In the genomic region with DNA sequence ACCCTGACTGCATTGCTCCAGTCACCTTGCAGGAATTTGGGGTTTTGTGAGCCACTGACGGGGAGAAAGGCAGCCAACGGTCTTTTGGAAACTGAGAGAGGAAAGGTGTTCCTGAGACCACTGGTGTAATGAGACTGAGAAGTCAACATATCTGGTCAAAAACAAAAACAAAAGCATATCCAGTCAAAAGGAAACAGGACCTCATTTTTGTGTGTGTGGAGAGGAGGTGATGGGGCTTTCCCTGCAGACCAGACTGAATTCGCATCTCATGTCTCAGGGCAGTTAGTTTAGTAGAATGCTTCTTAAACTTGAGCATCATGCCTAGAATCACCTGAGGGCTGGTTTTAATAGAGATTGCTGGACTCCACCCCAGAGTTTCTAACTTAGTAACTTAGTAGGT, we compare ENCODE assay signal across 24 cellular contexts.
"Had no signal": no experiment of that assay in that cellular context is flagged by ENCODE, and none has a peak within 500 bp of the region (broad histone marks: within the 10 kb centered on the region; RNA-seq: fewer than 3 reads in every experiment).

No MANE protein-coding gene starts in this region.

- H3K4me3 Mint-ChIP-seq: activated B cell treated with CpG ODN at 0.5 μM for 24 hours; activated CD8-positive, alpha-beta T cell treated with anti-CD3 and anti-CD28 coated beads for 36 hours; activated naive CD4-positive, alpha-beta T cell treated with anti-CD3 and anti-CD28 coated beads, Interleukin-2, amount 50 U/mL, for 24 hours; activated naive CD8-positive, alpha-beta T cell treated with anti-CD3 and anti-CD28 coated beads, Interleukin-2, amount 50 U/mL, for 24 hours; activated T-cell treated with anti-CD3 and anti-CD28 coated beads, Interleukin-2, amount 50 U/mL, for 4 hours; activated T-helper 17 cell treated with anti-CD3 and anti-CD28 coated beads, Interleukin-2, amount 50 U/mL, for 72 hours; natural killer cell; stimulated activated naive CD8-positive, alpha-beta T cell treated with anti-CD3 and anti-CD28 coated beads, Interleukin-15, Interleukin-2, amounts not matched to agents 100 ng/mL and 50 ng/mL, for 24 hours; T-helper 2 cell treated with Interferon-gamma antibody and Interleukin-4, amounts not matched to agents 5 μg/mL and 100 μg/mL, for 36 hours had no signal

- DNase-seq: activated B cell treated with CpG ODN at 0.5 μM for 24 hours; activated CD4-positive, alpha-beta T cell treated with anti-CD3 and anti-CD28 coated beads, Interleukin-2, amount 50 U/mL, for 1 hour; activated CD8-positive, alpha-beta T cell treated with anti-CD3 and anti-CD28 coated beads for 36 hours; activated naive CD8-positive, alpha-beta T cell treated with anti-CD3 and anti-CD28 coated beads, Interleukin-2, amount 50 U/mL, for 24 hours; activated T-cell treated with anti-CD3 and anti-CD28 coated beads, Interleukin-2, amount 50 U/mL, for 4 hours; amygdala; dermis blood vessel endothelial cell; effector CD4-positive, alpha-beta T cell; esophagus squamous epithelium; foreskin melanocyte; left lung; lower lobe of right lung; mesenchymal stem cell; natural killer cell; ovary; right lobe of liver; stimulated activated CD4-positive, alpha-beta T cell treated with anti-CD3 and anti-CD28 coated beads, Interleukin-2, amount 100 ng/mL, for 48 hours; trophoblast cell; uterus had no signal

- H3K27ac Mint-ChIP-seq: activated B cell treated with CpG ODN at 0.5 μM for 24 hours; activated CD8-positive, alpha-beta T cell treated with anti-CD3 and anti-CD28 coated beads for 36 hours; activated naive CD4-positive, alpha-beta T cell treated with anti-CD3 and anti-CD28 coated beads, Interleukin-2, amount 50 U/mL, for 24 hours; activated naive CD8-positive, alpha-beta T cell treated with anti-CD3 and anti-CD28 coated beads, Interleukin-2, amount 50 U/mL, for 24 hours; activated T-helper 17 cell treated with anti-CD3 and anti-CD28 coated beads, Interleukin-2, amount 50 U/mL, for 72 hours; natural killer cell; progenitor cell of endocrine pancreas; stimulated activated naive CD8-positive, alpha-beta T cell treated with anti-CD3 and anti-CD28 coated beads, Interleukin-15, Interleukin-2, amounts not matched to agents 100 ng/mL and 50 ng/mL, for 24 hours; T-helper 2 cell treated with Interferon-gamma antibody and Interleukin-4, amounts not matched to agents 5 μg/mL and 100 μg/mL, for 36 hours had no signal

- ATAC-seq: activated CD8-positive, alpha-beta T cell treated with anti-CD3 and anti-CD28 coated beads for 36 hours; activated naive CD8-positive, alpha-beta T cell treated with anti-CD3 and anti-CD28 coated beads, Interleukin-2, amount 50 U/mL, for 24 hours; activated T-cell treated with anti-CD3 and anti-CD28 coated beads, Interleukin-2, amount 50 U/mL, for 4 hours; activated T-helper 17 cell treated with anti-CD3 and anti-CD28 coated beads, Interleukin-2, amount 50 U/mL, for 72 hours; left lung; lower lobe of right lung; right lobe of liver had no signal

- H3K4me1 Mint-ChIP-seq: activated naive CD4-positive, alpha-beta T cell treated with anti-CD3 and anti-CD28 coated beads, Interleukin-2, amount 50 U/mL, for 24 hours; activated naive CD8-positive, alpha-beta T cell treated with anti-CD3 and anti-CD28 coated beads, Interleukin-2, amount 50 U/mL, for 24 hours; activated T-helper 17 cell treated with anti-CD3 and anti-CD28 coated beads, Interleukin-2, amount 50 U/mL, for 72 hours; natural killer cell had no signal
